ENCODE assay signal across 8 cellular contexts in the genomic region with DNA sequence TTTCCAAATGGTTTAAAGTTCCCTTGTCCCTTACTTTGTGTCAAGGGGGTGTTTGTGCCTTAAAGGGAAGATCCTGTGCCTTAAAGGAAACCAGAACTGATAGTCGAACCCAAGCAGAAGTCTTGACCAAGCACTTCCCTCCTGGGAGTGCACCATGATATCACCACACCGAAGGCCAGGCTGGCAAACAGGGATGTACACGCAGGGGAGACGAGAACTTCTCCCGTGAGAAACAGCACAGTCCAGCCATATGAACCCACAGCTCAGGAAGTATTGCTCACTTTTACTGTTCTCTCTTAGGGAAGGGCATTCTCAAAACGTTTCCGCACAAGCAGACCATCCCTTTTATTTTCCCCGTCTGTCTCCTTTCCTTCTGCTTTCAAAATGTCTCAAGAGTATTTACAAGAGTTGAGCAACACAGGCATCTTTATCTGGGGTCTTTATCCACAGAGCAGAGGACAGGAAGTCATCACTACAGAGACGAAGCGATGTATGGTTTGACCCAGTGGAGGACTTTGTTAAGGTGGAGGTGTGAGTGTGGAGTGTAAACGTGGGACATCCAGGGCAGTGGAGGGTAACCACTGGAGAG. TPM values are rescaled to one million over a fixed set of nuclear protein-coding genes. Genes with fewer than 3 reads are reported as not detected.
DNase-seq lines count a peak whose midpoint lies in the region; ATAC-seq and TF ChIP-seq lines count a peak whose summit lies in the region.

No MANE protein-coding gene starts in this region.

- TF ChIP-seq POLR2A in suprapubic skin (IDR thresholded peaks at IDR 0.05): peak in 1 of 2 donors; percentile 22

- H3K27ac Mint-ChIP-seq in activated T-cell treated with anti-CD3 and anti-CD28 coated beads, Interleukin-2, amount 50 U/mL, for 24 hours: peak overlapping the region; percentile 100
- peak overlapping the region; percentile 97 for H3K27ac Mint-ChIP-seq in activated naive CD8-positive, alpha-beta T cell

- TF ChIP-seq EP300 in suprapubic skin (IDR thresholded peaks at IDR 0.05): no peak

- DNase-seq in activated T-cell treated with anti-CD3 and anti-CD28 coated beads, Interleukin-2, amount 50 U/mL, for 24 hours: no peak
- no peak for DNase-seq in activated T-cell treated with anti-CD3 and anti-CD28 coated beads for 4 hours
- DNase-seq in suprapubic skin (ENCODE audit: low spot score in 2 of 2): no peak
- DNase-seq in SHP77 treated with DMSO at 0.1 percent for 48 hours (lab: John Stamatoyannopoulos, UW): no peak
- no peak for DNase-seq in epidermal melanocyte (ENCODE audit: insufficient read length, low spot score)

- H3K27me3 ChIP-seq in layer of hippocampus (ENCODE audit: control insufficient read depth, insufficient read depth, low read length) (no peaks in the 10 kb centered on the region), suprapubic skin (no peaks in the 10 kb centered on the region)

- 67% methylated on average over 11 of the region's 11 CpGs for whole genome bisulfite sequencing in suprapubic skin

- peaks cover 3% of the 10 kb centered on the region for H3K36me3 Mint-ChIP-seq in activated T-cell treated with anti-CD3 and anti-CD28 coated beads, Interleukin-2, amount 50 U/mL, for 24 hours (ENCODE audit: low read depth)
- H3K36me3 Mint-ChIP-seq in activated naive CD8-positive, alpha-beta T cell: no peaks in the 10 kb centered on the region

- no peaks in the 10 kb centered on the region for H3K27me3 Mint-ChIP-seq in activated T-cell treated with anti-CD3 and anti-CD28 coated beads, Interleukin-2, amount 50 U/mL, for 24 hours
- H3K27me3 Mint-ChIP-seq in activated naive CD8-positive, alpha-beta T cell: no peaks in the 10 kb centered on the region

- no peaks in the 10 kb centered on the region for H3K36me3 ChIP-seq in suprapubic skin

- H3K27ac ChIP-seq in layer of hippocampus (ENCODE audit: low read depth, low read length): peak overlapping the region; percentile 66
- peak overlapping the region; percentile 67 for H3K27ac ChIP-seq in suprapubic skin

- H3K9me3 ChIP-seq in suprapubic skin: no peaks in the 10 kb centered on the region

- H3K4me3 Mint-ChIP-seq in activated T-cell treated with anti-CD3 and anti-CD28 coated beads, Interleukin-2, amount 50 U/mL, for 24 hours: peak overlapping the region; percentile 75
- H3K4me3 Mint-ChIP-seq in activated naive CD8-positive, alpha-beta T cell: peak overlapping the region; percentile 84

- ATAC-seq in HG03097 (IDR thresholded peaks at IDR 0.05; ENCODE audit: low FRiP score, unreplicated experiment): no peak

- peak overlapping the region; percentile 39 for H3K4me3 ChIP-seq in suprapubic skin

- no peak for TF ChIP-seq CTCF in suprapubic skin (IDR thresholded peaks at IDR 0.05)

- H3K4me1 Mint-ChIP-seq in activated T-cell treated with anti-CD3 and anti-CD28 coated beads, Interleukin-2, amount 50 U/mL, for 24 hours (ENCODE audit: low read depth): peaks cover 78% of the 10 kb centered on the region
- peaks cover 73% of the 10 kb centered on the region for H3K4me1 Mint-ChIP-seq in activated naive CD8-positive, alpha-beta T cell (ENCODE audit: low read depth)

- peaks cover 28% of the 10 kb centered on the region for H3K4me1 ChIP-seq in suprapubic skin

- H3K9me3 Mint-ChIP-seq in activated T-cell treated with anti-CD3 and anti-CD28 coated beads, Interleukin-2, amount 50 U/mL, for 24 hours: no peaks in the 10 kb centered on the region
- H3K9me3 Mint-ChIP-seq in activated naive CD8-positive, alpha-beta T cell (ENCODE audit: low read depth): no peaks in the 10 kb centered on the region

RNA-seq across cellular contexts. Expression of gene SERPINB1, which starts 12.8 kb away (rescaled TPM):
- 10 to 100 TPM; 11.8 to 20.6 (median 16.9) TPM for total RNA-seq in suprapubic skin

RNA-seq across cellular contexts. Expression of gene SERPINB9, which starts 48.6 kb away (rescaled TPM):
- 1 to 10 TPM; 1.0 to 4.0 (median 2.5) TPM for total RNA-seq in suprapubic skin
